ENCODE assay signal across 17 cellular contexts in genomic region chr22:50218153-50218995, GRCh38. TPM values are rescaled to one million over a fixed set of nuclear protein-coding genes. Genes with fewer than 3 reads are reported as not detected.
DNase-seq lines count a peak whose midpoint lies in the region; ATAC-seq and TF ChIP-seq lines count a peak whose summit lies in the region.
"Had no signal": no experiment of that assay in that cellular context is flagged by ENCODE, and none has a peak within 500 bp of the region (broad histone marks: within the 10 kb centered on the region; RNA-seq: fewer than 3 reads in every experiment).

No MANE protein-coding gene starts in this region.

- H3K36me3 ChIP-seq in mucosa of descending colon (ENCODE audit: low read depth) (peaks cover 22% of the 10 kb centered on the region), stomach (peaks cover 74 to 98% (median 95%) of the 10 kb centered on the region in 4 donors)

- H3K4me3 ChIP-seq in mucosa of descending colon (no peak overlapping the region), stomach (no peak overlapping the region)
- H3K4me3 ChIP-seq: breast epithelium had no signal

- no peaks in the 10 kb centered on the region for H3K27me3 Mint-ChIP-seq in T-helper 17 cell
- H3K27me3 Mint-ChIP-seq: activated naive CD8-positive, alpha-beta T cell; CD4-positive, CD25-positive, alpha-beta regulatory T cell; stimulated activated memory B cell treated with anti-CD40 and anti-IgM and Interleukin-4, amounts not matched to agents 10 μg/mL and 1 μg/mL and 100 μg/mL, for 72 hours; type B pancreatic cell had no signal

- WGBS in stomach, 5 donors, result 78 to 86% (median 81%) methylated on average over 16 to 43 of the region's 43 CpGs

- no peaks in the 10 kb centered on the region for H3K9me3 ChIP-seq in T-helper 17 cell (ENCODE audit: control insufficient read depth, low read length, poor library complexity, severe bottlenecking)
- no peaks in the 10 kb centered on the region for H3K9me3 ChIP-seq in mucosa of descending colon
- peaks cover 0 to 2% (median 0%) of the 10 kb centered on the region in 4 donors for H3K9me3 ChIP-seq in stomach
- H3K9me3 ChIP-seq: breast epithelium, neutrophil had no signal

- TF ChIP-seq EP300 in stomach (IDR thresholded peaks at IDR 0.05), result no peak

- TF ChIP-seq POLR2A in stomach (IDR thresholded peaks at IDR 0.05), result no peak

- no peaks in the 10 kb centered on the region for H3K27me3 ChIP-seq in stomach
- H3K27me3 ChIP-seq: breast epithelium, foreskin keratinocyte, neutrophil had no signal

- H3K4me3 Mint-ChIP-seq in T-helper 17 cell, result no peak overlapping the region
- H3K4me3 Mint-ChIP-seq: activated naive CD8-positive, alpha-beta T cell; CD4-positive, CD25-positive, alpha-beta regulatory T cell; stimulated activated memory B cell treated with anti-CD40 and anti-IgM and Interleukin-4, amounts not matched to agents 10 μg/mL and 1 μg/mL and 100 μg/mL, for 72 hours; type B pancreatic cell had no signal

- H3K4me1 ChIP-seq in mucosa of descending colon (ENCODE audit: low read depth), result no peaks in the 10 kb centered on the region
- peaks cover 5 to 26% (median 10%) of the 10 kb centered on the region in 4 donors for H3K4me1 ChIP-seq in stomach
- H3K4me1 ChIP-seq: breast epithelium, foreskin keratinocyte had no signal

- peak; percentile 5 for ATAC-seq in T-helper 17 cell
- ATAC-seq in mucosa of descending colon, result peak; percentile 4

- intact Hi-C loops in mucosa of descending colon (cut with DNase I, micrococcal nuclease) (no loop called here), stomach (cut with DNase I; ENCODE audit: low total_unique reads) (no loop called here)

- peaks cover 6% of the 10 kb centered on the region for H3K4me1 Mint-ChIP-seq in T-helper 17 cell

- TF ChIP-seq CTCF in mucosa of descending colon (IDR thresholded peaks at IDR 0.05) (no peak), stomach (IDR thresholded peaks at IDR 0.05) (no peak)

- no peak overlapping the region for H3K27ac ChIP-seq in stomach
- H3K27ac ChIP-seq: breast epithelium, foreskin keratinocyte, neutrophil had no signal

- no peak overlapping the region for H3K27ac Mint-ChIP-seq in T-helper 17 cell
- H3K27ac Mint-ChIP-seq: activated naive CD8-positive, alpha-beta T cell; CD4-positive, CD25-positive, alpha-beta regulatory T cell; stimulated activated memory B cell treated with anti-CD40 and anti-IgM and Interleukin-4, amounts not matched to agents 10 μg/mL and 1 μg/mL and 100 μg/mL, for 72 hours; type B pancreatic cell had no signal

- DNase-seq in DMS79 treated with DMSO at 0.1 percent for 48 hours (lab: John Stamatoyannopoulos, UW) (peak; percentile 12), DMS79 (lab: John Stamatoyannopoulos, UW) (no peak), T-helper 17 cell (no peak), mucosa of descending colon (no peak), stomach (no peak)
- DNase-seq in activated naive CD4-positive, alpha-beta T cell (lab: John Stamatoyannopoulos, UW), result no peak
- DNase-seq: 8988T; activated T-cell treated with anti-CD3 and anti-CD28 coated beads for 4 hours; CD4-positive, CD25-positive, alpha-beta regulatory T cell; effector CD8-positive, alpha-beta T cell; T-helper 2 cell had no signal

- H3K36me3 Mint-ChIP-seq in T-helper 17 cell (ENCODE audit: low read depth), result no peaks in the 10 kb centered on the region

RNA-seq across cellular contexts. Expression of gene SELENOO, which starts 17.6 kb away (rescaled TPM):
- total RNA-seq in T-helper 17 cell (10 to 100 TPM; 27.4 to 29.5 TPM), mucosa of descending colon (10 to 100 TPM; 21.5 to 23.8 (median 23.1) TPM), stomach (100 to 1,000 TPM in 1 of 5 donors, 10 to 100 TPM in 4; 10.1 to 185 (median 57.2) TPM)
- 10 to 100 TPM; 30.9 to 37.5 (median 33.1) TPM for polyA plus RNA-seq in stomach

RNA-seq across cellular contexts. Expression of gene TUBGCP6, which starts 26.4 kb away (rescaled TPM):
- total RNA-seq in T-helper 17 cell (100 to 1,000 TPM; 110 to 122 TPM), mucosa of descending colon (10 to 100 TPM; 34.5 to 41.6 (median 40.5) TPM), stomach (100 to 1,000 TPM in 1 of 5 donors, 10 to 100 TPM in 4; 40.4 to 112 (median 91.5) TPM)
- polyA plus RNA-seq in stomach, result 10 to 100 TPM; 37.8 to 59.0 (median 38.8) TPM

RNA-seq across cellular contexts. Expression of gene TRABD, which starts 32.7 kb away (rescaled TPM):
- total RNA-seq in T-helper 17 cell (100 to 1,000 TPM; 141 to 158 TPM), mucosa of descending colon (10 to 100 TPM; 36.8 to 52.6 (median 42.7) TPM), stomach (100 to 1,000 TPM in 2 of 5 donors, 10 to 100 TPM in 3; 13.2 to 245 (median 56.7) TPM)
- 10 to 100 TPM; 41.4 to 46.4 (median 45.5) TPM for polyA plus RNA-seq in stomach

RNA-seq across cellular contexts. Expression of gene HDAC10, which starts 32.7 kb away (rescaled TPM):
- total RNA-seq in T-helper 17 cell (100 to 1,000 TPM in 1 of 2 donors, 10 to 100 TPM in 1; 95.5 to 105 TPM), mucosa of descending colon (10 to 100 TPM; 39.5 to 66.3 (median 47.8) TPM), stomach (100 to 1,000 TPM in 2 of 5 donors, 10 to 100 TPM in 3; 15.4 to 156 (median 74.1) TPM)
- 10 to 100 TPM; 24.7 to 41.4 (median 36.2) TPM for polyA plus RNA-seq in stomach

RNA-seq across cellular contexts. Expression of gene MAPK12, which starts 43.1 kb away (rescaled TPM):
- total RNA-seq in T-helper 17 cell, result 1 to 10 TPM; 1.7 to 1.9 TPM
- 1 to 10 TPM; 2.3 to 6.5 (median 5.2) TPM for total RNA-seq in mucosa of descending colon
- 10 to 100 TPM in 2 of 5 donors, 1 to 10 TPM in 3; 5.2 to 49.6 (median 9.3) TPM for total RNA-seq in stomach
- 1 to 10 TPM; 4.7 to 9.3 (median 7.1) TPM for polyA plus RNA-seq in stomach
